ENCODE assay signal across 15 cellular contexts in the genomic region with DNA sequence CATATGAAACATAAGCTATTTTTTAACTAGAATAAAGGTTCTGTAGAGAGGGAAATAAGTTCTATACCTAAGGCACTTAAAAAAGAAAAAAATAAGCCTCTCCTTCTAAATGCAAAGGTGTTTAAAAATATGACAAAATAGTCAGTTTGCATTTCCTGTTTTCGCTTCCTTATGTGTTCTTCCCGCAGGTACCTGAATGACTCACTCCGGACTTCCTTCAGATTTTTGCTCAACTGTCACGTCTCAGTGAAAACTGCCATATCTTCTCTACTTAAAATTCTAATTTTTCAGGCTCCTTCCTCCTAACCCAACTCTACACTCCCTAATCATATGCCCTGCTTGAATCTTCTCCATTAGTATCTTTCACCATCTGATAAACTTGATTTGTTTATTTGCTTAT.
A peak's percentile ranks its signal among the peaks of the same experiment; 100 is the strongest.
DNase-seq lines count a peak whose midpoint lies in the region; ATAC-seq and TF ChIP-seq lines count a peak whose summit lies in the region.
"Had no signal": no experiment of that assay in that cellular context is flagged by ENCODE, and none has a peak within 500 bp of the region (broad histone marks: within the 10 kb centered on the region; RNA-seq: fewer than 3 reads in every experiment).

No MANE protein-coding gene starts in this region.

- H3K9me3 ChIP-seq in BE2C (no peaks in the 10 kb centered on the region), esophagus muscularis mucosa (peaks cover 0 to 4% (median 0%) of the 10 kb centered on the region in 4 donors)
- H3K9me3 ChIP-seq: HAP-1, spleen had no signal

- H3K36me3 ChIP-seq in BE2C (no peaks in the 10 kb centered on the region), esophagus muscularis mucosa (no peaks in the 10 kb centered on the region)
- H3K36me3 ChIP-seq: HAP-1, spleen had no signal

- H3K4me1 ChIP-seq in BE2C (no peaks in the 10 kb centered on the region), esophagus muscularis mucosa (no peaks in the 10 kb centered on the region)
- H3K4me1 ChIP-seq: spleen had no signal

- intact Hi-C loops in esophagus muscularis mucosa (cut with DNase I) = no loop called here

- no peak for TF ChIP-seq EP300 in esophagus muscularis mucosa (IDR thresholded peaks at IDR 0.05)

- H3K4me3 ChIP-seq in BE2C (ENCODE audit: low read depth, low read length) (no peak overlapping the region), esophagus muscularis mucosa (no peak overlapping the region)
- H3K4me3 ChIP-seq: HAP-1, spleen had no signal

- H3K27ac ChIP-seq in esophagus muscularis mucosa (replicated peaks in 1 of 4) = no peak overlapping the region
- H3K27ac ChIP-seq: spleen had no signal

- H3K27me3 ChIP-seq in BE2C (no peaks in the 10 kb centered on the region), esophagus muscularis mucosa (no peaks in the 10 kb centered on the region)
- H3K27me3 ChIP-seq: spleen had no signal

- no peak for TF ChIP-seq POLR2A in esophagus muscularis mucosa (IDR thresholded peaks at IDR 0.05; ENCODE audit: low read depth)

- TF ChIP-seq CTCF in BE2C (IDR thresholded peaks at IDR 0.05; ENCODE audit: low read depth, low read length) (no peak), esophagus muscularis mucosa (IDR thresholded peaks at IDR 0.05) (no peak)

- WGBS in esophagus muscularis mucosa = 83% methylated on average over 4 of the region's 4 CpGs

- peak; percentile 78 for ATAC-seq in GM18498 (IDR thresholded peaks at IDR 0.05; ENCODE audit: unreplicated experiment)
- peak; percentile 89 for ATAC-seq in GM19467 (IDR thresholded peaks at IDR 0.05; ENCODE audit: unreplicated experiment)
- ATAC-seq in HG02884 (IDR thresholded peaks at IDR 0.05; ENCODE audit: unreplicated experiment) = peak; percentile 96
- ATAC-seq in HG03571 (IDR thresholded peaks at IDR 0.05; ENCODE audit: unreplicated experiment) = peak; percentile 97
- ATAC-seq: activated CD4-positive, alpha-beta T cell treated with anti-CD3 and anti-CD28 coated beads for 36 hours; SK-N-SH treated with all-trans-retinoic acid at 6 μM for 48 hours had no signal

- DNase-seq in NCI-H128 (lab: John Stamatoyannopoulos, UW; ENCODE audit: unreplicated experiment) = no peak
- DNase-seq in BE2C = no peak
- DNase-seq in stimulated activated CD4-positive, alpha-beta T cell treated with anti-CD3 and anti-CD28 coated beads, Interleukin-15, amount 100 ng/mL, for 24 hours = no peak
- no peak for DNase-seq in esophagus muscularis mucosa (ENCODE audit: extremely low spot score)
- DNase-seq: activated CD4-positive, alpha-beta T cell treated with anti-CD3 and anti-CD28 coated beads for 36 hours; activated naive CD4-positive, alpha-beta T cell; foreskin fibroblast; NCI-H446 treated with DMSO at 0.1 percent for 48 hours; spleen had no signal
